ENCODE assay signal across 22 cellular contexts in genomic region chr6:42460892-42461291, GRCh38.
"Had no signal": no experiment of that assay in that cellular context is flagged by ENCODE, and none has a peak within 500 bp of the region (broad histone marks: within the 10 kb centered on the region; RNA-seq: fewer than 3 reads in every experiment).

No MANE protein-coding gene starts in this region.

- DNase-seq: activated CD4-positive, alpha-beta T cell treated with anti-CD3 and anti-CD28 coated beads for 1 hour; activated CD4-positive, alpha-beta T cell treated with anti-CD3 and anti-CD28 coated beads, Interleukin-2, amount 50 U/mL, for 48 hours; activated naive CD4-positive, alpha-beta T cell treated with Interleukin-2 at 50 U/mL for 16 hours; aorta; head of caudate nucleus; immature natural killer cell; left colon; lower lobe of right lung; sigmoid colon; stimulated activated CD4-positive, alpha-beta T cell treated with anti-CD3 and anti-CD28 coated beads, Interleukin-12 subunit alpha, Interleukin-12 subunit beta, amount 100 ng/mL, for 4 hours; T-helper 1 cell; T1000; tibial artery had no signal

- ATAC-seq: activated T-helper 17 cell treated with anti-CD3 and anti-CD28 coated beads, Interleukin-2, amount 50 U/mL, for 72 hours; esophagus mucosa; foreskin keratinocyte; left colon; lower lobe of right lung; stimulated activated effector memory CD8-positive, alpha-beta T cell treated with anti-CD3 and anti-CD28 coated beads, Interleukin-12 subunit alpha, Interleukin-12 subunit beta, amount 100 ng/mL, for 72 hours had no signal

- H3K4me1 Mint-ChIP-seq: immature natural killer cell; mesothelial cell of epicardium; stimulated activated effector memory CD8-positive, alpha-beta T cell treated with anti-CD3 and anti-CD28 coated beads, Interleukin-12 subunit alpha, Interleukin-12 subunit beta, amount 100 ng/mL, for 72 hours had no signal

- H3K4me3 ChIP-seq: lower lobe of right lung, neural progenitor cell, sigmoid colon, tibial artery had no signal

- H3K27me3 ChIP-seq: foreskin keratinocyte, neural progenitor cell, sigmoid colon, tibial artery had no signal

- H3K27ac ChIP-seq: foreskin keratinocyte, lower lobe of right lung, neural progenitor cell, parathyroid adenoma, sigmoid colon, tibial artery, VCaP had no signal

- H3K9me3 ChIP-seq: lower lobe of right lung, sigmoid colon, tibial artery had no signal

- H3K79me2 ChIP-seq: parathyroid adenoma had no signal

- H3K4me3 Mint-ChIP-seq: activated T-helper 17 cell treated with anti-CD3 and anti-CD28 coated beads, Interleukin-2, amount 50 U/mL, for 72 hours; immature natural killer cell; mesothelial cell of epicardium; neural progenitor cell; stimulated activated effector memory CD8-positive, alpha-beta T cell treated with anti-CD3 and anti-CD28 coated beads, Interleukin-12 subunit alpha, Interleukin-12 subunit beta, amount 100 ng/mL, for 72 hours had no signal

- H3K36me3 ChIP-seq: lower lobe of right lung, neural progenitor cell, sigmoid colon, tibial artery had no signal

- H3K9ac ChIP-seq: neural progenitor cell, parathyroid adenoma had no signal

- H3K27ac Mint-ChIP-seq: activated T-helper 17 cell treated with anti-CD3 and anti-CD28 coated beads, Interleukin-2, amount 50 U/mL, for 72 hours; immature natural killer cell; mesothelial cell of epicardium; stimulated activated effector memory CD8-positive, alpha-beta T cell treated with anti-CD3 and anti-CD28 coated beads, Interleukin-12 subunit alpha, Interleukin-12 subunit beta, amount 100 ng/mL, for 72 hours had no signal

- FAIRE-seq: urothelium cell line had no signal

- H3K4me2 ChIP-seq: neural progenitor cell had no signal

- H3K27me3 Mint-ChIP-seq: activated T-helper 17 cell treated with anti-CD3 and anti-CD28 coated beads, Interleukin-2, amount 50 U/mL, for 72 hours had no signal

- H3K9me3 Mint-ChIP-seq: activated T-helper 17 cell treated with anti-CD3 and anti-CD28 coated beads, Interleukin-2, amount 50 U/mL, for 72 hours; immature natural killer cell; stimulated activated effector memory CD8-positive, alpha-beta T cell treated with anti-CD3 and anti-CD28 coated beads, Interleukin-12 subunit alpha, Interleukin-12 subunit beta, amount 100 ng/mL, for 72 hours had no signal

- H2AFZ ChIP-seq: neural progenitor cell, parathyroid adenoma had no signal

- H3K36me3 Mint-ChIP-seq: immature natural killer cell; mesothelial cell of epicardium; neural progenitor cell; stimulated activated effector memory CD8-positive, alpha-beta T cell treated with anti-CD3 and anti-CD28 coated beads, Interleukin-12 subunit alpha, Interleukin-12 subunit beta, amount 100 ng/mL, for 72 hours had no signal

- H3K4me1 ChIP-seq: foreskin keratinocyte, lower lobe of right lung, parathyroid adenoma, sigmoid colon, tibial artery had no signal
